Comparison of ENCODE assay signal across 9 cellular contexts in the genomic region with DNA sequence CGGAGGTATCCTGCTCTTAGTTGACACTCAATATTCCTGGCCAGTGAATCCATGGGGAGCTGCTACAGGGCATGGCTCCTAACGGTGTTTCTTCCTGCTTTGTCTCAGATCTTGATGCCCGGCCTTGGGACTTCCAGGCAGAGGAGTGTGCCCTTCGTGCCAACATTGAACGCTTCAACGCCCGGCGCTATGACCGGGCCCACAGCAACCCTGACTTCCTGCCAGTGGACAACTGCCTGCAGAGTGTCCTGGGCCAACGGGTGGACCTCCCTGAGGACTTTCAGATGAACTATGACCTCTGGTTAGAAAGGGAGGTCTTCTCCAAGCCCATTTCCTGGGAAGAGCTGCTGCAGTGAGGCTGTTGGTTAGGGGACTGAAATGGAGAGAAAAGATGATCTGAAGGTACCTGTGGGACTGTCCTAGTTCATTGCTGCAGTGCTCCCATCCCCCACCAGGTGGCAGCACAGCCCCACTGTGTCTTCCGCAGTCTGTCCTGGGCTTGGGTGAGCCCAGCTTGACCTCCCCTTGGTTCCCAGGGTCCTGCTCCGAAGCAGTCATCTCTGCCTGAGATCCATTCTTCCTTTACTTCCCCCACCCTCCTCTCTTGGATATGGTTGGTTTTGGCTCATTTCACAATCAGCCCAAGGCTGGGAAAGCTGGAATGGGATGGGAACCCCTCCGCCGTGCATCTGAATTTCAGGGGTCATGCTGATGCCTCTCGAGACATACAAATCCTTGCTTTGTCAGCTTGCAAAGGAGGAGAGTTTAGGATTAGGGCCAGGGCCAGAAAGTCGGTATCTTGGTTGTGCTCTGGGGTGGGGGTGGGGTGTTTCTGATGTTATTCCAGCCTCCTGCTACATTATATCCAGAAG. TPM values are rescaled to one million over a fixed set of nuclear protein-coding genes. Genes with fewer than 3 reads are reported as not detected.
DNase-seq lines count a peak whose midpoint lies in the region; ATAC-seq, FAIRE-seq and TF ChIP-seq lines count a peak whose summit lies in the region.
"Had no signal": no experiment of that assay in that cellular context is flagged by ENCODE, and none has a peak within 500 bp of the region (broad histone marks: within the 10 kb centered on the region; RNA-seq: fewer than 3 reads in every experiment).

No MANE protein-coding gene starts in this region.

- no peak overlapping the region for H3K4me3 ChIP-seq in tibial artery

- no peaks in the 10 kb centered on the region for H3K27me3 ChIP-seq in tibial artery

- peak; percentile 48 for DNase-seq in ACHN
- peak; percentile 60 for DNase-seq in GM12892 (ENCODE audit: insufficient read length)
- DNase-seq in NCI-H748 treated with DMSO at 0.1 percent for 48 hours (lab: John Stamatoyannopoulos, UW): peak; percentile 5
- peak; percentile 70 for DNase-seq in activated T-cell treated with anti-CD3 and anti-CD28 coated beads for 1 hour (ENCODE audit: low read depth)
- DNase-seq in neural crest cell (ENCODE audit: low read depth, low spot score): peak; percentile 75
- DNase-seq in tibial artery: peak in 1 of 2 donors; percentile 71

- no peaks in the 10 kb centered on the region for H3K9me3 Mint-ChIP-seq in neural crest cell

- no peak overlapping the region for H3K4me3 Mint-ChIP-seq in neural crest cell

- H3K4me1 Mint-ChIP-seq in neural crest cell: peaks cover 16% of the 10 kb centered on the region

- ATAC-seq in esophagus mucosa (peak; percentile 55), HG03432 (IDR thresholded peaks at IDR 0.05; ENCODE audit: unreplicated experiment) (no peak)

- H3K9me3 ChIP-seq in tibial artery: no peaks in the 10 kb centered on the region

- intact Hi-C loops in tibial artery (cut with DNase I; ENCODE audit: low total_unique reads): loop anchor here (2.0 kb wide), 1 partner anchor 53 kb away; no protein-coding TSS in a partner anchor

- H3K36me3 ChIP-seq in tibial artery: peaks cover 62 to 100% (median 92%) of the 10 kb centered on the region in 3 donors

- in situ Hi-C loops in ACHN (cut with HindIII; ENCODE audit: low pct_ligation_motif_present, low pct_unique_long_range_greater_than_20kb, low sequenced_read_pairs): no loop called here

- no peak overlapping the region for H3K27ac Mint-ChIP-seq in neural crest cell (ENCODE audit: unreplicated experiment)

- H3K36me3 Mint-ChIP-seq in neural crest cell (ENCODE audit: low read depth): peaks cover 19% of the 10 kb centered on the region

- peak; percentile 79 for FAIRE-seq in GM12892 (lab: Jason Lieb, UNC)
- FAIRE-seq: islet of Langerhans had no signal

- H3K27me3 Mint-ChIP-seq in neural crest cell (ENCODE audit: low read depth): no peaks in the 10 kb centered on the region

- TF ChIP-seq POLR2A in GM12892 (IDR thresholded peaks at IDR 0.05; ENCODE audit: low read depth, low read length): no peak

- no peak overlapping the region for H3K27ac ChIP-seq in tibial artery

- peaks cover 0 to 5% (median 0%) of the 10 kb centered on the region in 4 donors for H3K4me1 ChIP-seq in tibial artery

- TF ChIP-seq CTCF in neural crest cell (conservative IDR thresholded peaks at IDR 0.05) (peak; percentile 96), tibial artery (IDR thresholded peaks at IDR 0.05) (peak; percentile 85 to 95)

RNA-seq across cellular contexts. Expression of a gene that starts 16.7 kb away (rescaled TPM):
- polyA plus RNA-seq in GM12892 (2012; ENCODE audit: missing spikeins): not detected
- total RNA-seq in esophagus mucosa (not detected), neural crest cell (0.21 TPM in 1 of 2 replicates, not detected in the other)

RNA-seq across cellular contexts. Expression of a gene that starts 19.4 kb away (rescaled TPM):
- polyA plus RNA-seq in GM12892 (2012; ENCODE audit: missing spikeins): 13.9 TPM
- total RNA-seq in esophagus mucosa: 20.8 TPM
- total RNA-seq in neural crest cell: 69.1 and 71.0 TPM in 2 replicates

RNA-seq across cellular contexts. Expression of a gene that starts 58.5 kb away (rescaled TPM):
- not detected for polyA plus RNA-seq in GM12892 (2012; ENCODE audit: missing spikeins)
- total RNA-seq in esophagus mucosa (not detected), neural crest cell (not detected in 2 replicates)
